ENCODE assay signal across 8 cellular contexts in genomic region chr1:201795066-201795465, GRCh38. TPM values are rescaled to one million over a fixed set of nuclear protein-coding genes. Genes with fewer than 3 reads are reported as not detected.
DNase-seq lines count a peak whose midpoint lies in the region; ATAC-seq and TF ChIP-seq lines count a peak whose summit lies in the region.

No MANE protein-coding gene starts in this region.

- peaks cover 0 to 7% (median 0%) of the 10 kb centered on the region in 3 donors for H3K27me3 ChIP-seq in psoas muscle (ENCODE audit: insufficient read depth in 3 of 3, low read length in 2 of 3)

- 69 to 79% (median 70%) methylated on average over 3 of the region's 3 CpGs for WGBS in psoas muscle, 3 donors

- intact Hi-C loops in psoas muscle (cut with DNase I), result no loop called here

- DNase-seq in NCI-H146 (lab: John Stamatoyannopoulos, UW) (peak; percentile 19), NCI-H146 treated with DMSO at 0.1 percent for 48 hours (lab: John Stamatoyannopoulos, UW; ENCODE audit: unreplicated experiment) (no peak), NCI-H1092 (lab: John Stamatoyannopoulos, UW) (peak; percentile 11), cardiac fibroblast (ENCODE audit: low read depth in 2 of 2) (peak; percentile 50 to 69), psoas muscle (no peak)
- DNase-seq in effector CD8-positive, alpha-beta T cell (lab: John Stamatoyannopoulos, UW), result no peak

- ATAC-seq in psoas muscle, result no peak
- ATAC-seq in GM18511 (IDR thresholded peaks at IDR 0.05; ENCODE audit: unreplicated experiment), result no peak
- ATAC-seq in HG03439 (IDR thresholded peaks at IDR 0.05; ENCODE audit: unreplicated experiment), result no peak

- H3K9me3 ChIP-seq in psoas muscle, result no peaks in the 10 kb centered on the region

- H3K4me3 ChIP-seq in cardiac fibroblast (replicated peaks in 1 of 2; ENCODE audit: low read depth in 2 of 2, low read length in 2 of 2) (no peak overlapping the region), psoas muscle (no peak overlapping the region)

- no peak overlapping the region for H3K27ac ChIP-seq in psoas muscle

- peaks cover 0 to 17% of the 10 kb centered on the region in 2 donors for H3K36me3 ChIP-seq in psoas muscle (ENCODE audit: insufficient read depth in 1 of 2, low read depth in 1 of 2)

- TF ChIP-seq CTCF in cardiac fibroblast (IDR thresholded peaks at IDR 0.05; ENCODE audit: low read depth, low read length) (peak; percentile 45), psoas muscle (IDR thresholded peaks at IDR 0.05) (peak; percentile 26)

- H3K4me1 ChIP-seq in psoas muscle, result peaks cover 12% of the 10 kb centered on the region

RNA-seq across cellular contexts. Expression of gene IPO9, which starts 33.9 kb away (rescaled TPM):
- total RNA-seq in psoas muscle, result 10 to 100 TPM; 20.1 to 26.9 (median 22.6) TPM
- polyA plus RNA-seq in psoas muscle, result 10 to 100 TPM in 1 of 3 donors, 1 to 10 TPM in 2; 6.6 to 12.1 (median 7.5) TPM

Comparison
In these comparisons a context has a peak if more than half of its experiments do, and no peak if none do; other contexts are left out.
1. DNase-seq: peak in NCI-H146 (single experiment), NCI-H1092 (single experiment) and cardiac fibroblast (2 of 2); none in NCI-H146 treated with DMSO at 0.1 percent for 48 hours (single experiment), psoas muscle (0 of 2) and effector CD8-positive, alpha-beta T cell (single experiment).